8 cellular contexts compared by ENCODE assay signal in genomic region chr16:12801511-12802042, GRCh38. TPM values are rescaled to one million over a fixed set of nuclear protein-coding genes. Genes with fewer than 3 reads are reported as not detected.
A peak's percentile ranks its signal among the peaks of the same experiment; 100 is the strongest.
DNase-seq lines count a peak whose midpoint lies in the region; ATAC-seq and TF ChIP-seq lines count a peak whose summit lies in the region.

No MANE protein-coding gene starts in this region.

- TF ChIP-seq CTCF in Caco-2 (IDR thresholded peaks at IDR 0.05; ENCODE audit: insufficient read depth in 1 of 2, low read depth in 1 of 2, low read length in 1 of 2, severe bottlenecking in 1 of 2, unreplicated experiment in 1 of 2): no peak

- H3K4me3 ChIP-seq in Caco-2 (ENCODE audit: low read depth, low read length): no peak overlapping the region

- CTCF ChIA-PET in Caco-2 (lab: Charles Lee): no interaction called here
- CTCF ChIA-PET in HEK293T (lab: Yijun Ruan, JAX): no interaction called here

- intact Hi-C loops in Caco-2 (cut with micrococcal nuclease; ENCODE audit: unreplicated experiment): loop anchor here (5.0 kb wide), 1 partner anchor 189 kb away; no protein-coding TSS in a partner anchor

- no peaks in the 10 kb centered on the region for H3K36me3 ChIP-seq in Caco-2 (ENCODE audit: control insufficient read depth, insufficient read depth, low read length)

- peaks cover 11% of the 10 kb centered on the region for H3K4me1 Mint-ChIP-seq in Caco-2 (ENCODE audit: low read depth, unreplicated experiment)

- POLR2A ChIA-PET in Caco-2 (lab: Charles Lee) (no interaction called here), HEK293T (lab: Yijun Ruan, JAX) (no interaction called here)

- no peak overlapping the region for H3K27ac Mint-ChIP-seq in Caco-2 (ENCODE audit: unreplicated experiment)
- H3K27ac Mint-ChIP-seq in activated naive CD4-positive, alpha-beta T cell treated with anti-CD3 and anti-CD28 coated beads, Interleukin-2, amount 50 U/mL, for 72 hours: peak overlapping the region; percentile 91 to 94

- H3K9me3 Mint-ChIP-seq in Caco-2 (ENCODE audit: unreplicated experiment): no peaks in the 10 kb centered on the region
- H3K9me3 Mint-ChIP-seq in activated naive CD4-positive, alpha-beta T cell treated with anti-CD3 and anti-CD28 coated beads, Interleukin-2, amount 50 U/mL, for 72 hours: no peaks in the 10 kb centered on the region

- no TSS peak for BruUV-seq in Caco-2 (replicated peaks; lab: Mats Ljungman, UMichigan)

- H3K27me3 ChIP-seq in Caco-2 (replicated peaks; ENCODE audit: control insufficient read depth, insufficient read depth, low read length): no peaks in the 10 kb centered on the region

- H3K27me3 Mint-ChIP-seq in Caco-2 (ENCODE audit: insufficient read depth, unreplicated experiment): no peaks in the 10 kb centered on the region

- DNase-seq in Caco-2 (no peak), islet precursor cell (peak; percentile 56), HEK293T (ENCODE audit: extremely low spot score) (no peak)
- peak in 1 of 2 donors; percentile 20 for DNase-seq in activated naive CD4-positive, alpha-beta T cell treated with anti-CD3 and anti-CD28 coated beads, Interleukin-2, amount 50 U/mL, for 72 hours (ENCODE audit: low spot score in 2 of 2)
- no peak for DNase-seq in effector CD8-positive, alpha-beta T cell (lab: John Stamatoyannopoulos, UW)

- H3K4me3 Mint-ChIP-seq in Caco-2 (ENCODE audit: unreplicated experiment): peak overlapping the region; percentile 91

- H3K9me3 ChIP-seq in Caco-2: no peaks in the 10 kb centered on the region

- peaks cover 14% of the 10 kb centered on the region; the same call in 1 of the 2 replicates for H3K4me1 ChIP-seq in Caco-2

- peaks cover 5% of the 10 kb centered on the region for H3K36me3 Mint-ChIP-seq in Caco-2 (ENCODE audit: insufficient read depth, unreplicated experiment)
- peaks cover 5 to 16% of the 10 kb centered on the region in 2 donors for H3K36me3 Mint-ChIP-seq in activated naive CD4-positive, alpha-beta T cell treated with anti-CD3 and anti-CD28 coated beads, Interleukin-2, amount 50 U/mL, for 72 hours

- ATAC-seq in HG03378 (IDR thresholded peaks at IDR 0.05; ENCODE audit: unreplicated experiment) (peak; percentile 37), HG03097 (IDR thresholded peaks at IDR 0.05; ENCODE audit: low FRiP score, unreplicated experiment) (no peak), GM19397 (IDR thresholded peaks at IDR 0.05; ENCODE audit: unreplicated experiment) (no peak)
- ATAC-seq in activated naive CD4-positive, alpha-beta T cell treated with anti-CD3 and anti-CD28 coated beads, Interleukin-2, amount 50 U/mL, for 72 hours: peak in 1 of 2 donors; percentile 27

TF ChIP-seq in HEK293T, 16 proteins besides CTCF, POLR2A, EP300 and RAD21:
- no peak for TF ChIP-seq TARDBP (IDR thresholded peaks at IDR 0.05)
- TF ChIP-seq ARNT (IDR thresholded peaks at IDR 0.05): no peak
- no peak for TF ChIP-seq LEF1 (IDR thresholded peaks at IDR 0.05; ENCODE audit: borderline replicate concordance)
- no peak for TF ChIP-seq SP1 (IDR thresholded peaks at IDR 0.05)
- TF ChIP-seq HDGF (IDR thresholded peaks at IDR 0.05; ENCODE audit: borderline replicate concordance): no peak
- TF ChIP-seq PKNOX1 (IDR thresholded peaks at IDR 0.05): no peak
- no peak for TF ChIP-seq ZNF384 (IDR thresholded peaks at IDR 0.05)
- no peak for TF ChIP-seq L3MBTL2 (conservative IDR thresholded peaks at IDR 0.05)
- no peak for TF ChIP-seq ELF4 (IDR thresholded peaks at IDR 0.05)
- no peak for TF ChIP-seq NFRKB (IDR thresholded peaks at IDR 0.05)
- no peak for TF ChIP-seq CTBP1 (IDR thresholded peaks at IDR 0.05; ENCODE audit: borderline replicate concordance)
- TF ChIP-seq FOXA1 (IDR thresholded peaks at IDR 0.05): no peak
- no peak for TF ChIP-seq BHLHE40 (IDR thresholded peaks at IDR 0.05; ENCODE audit: borderline replicate concordance)
- no peak for TF ChIP-seq SUZ12 (IDR thresholded peaks at IDR 0.05)
- TF ChIP-seq FOXM1 (IDR thresholded peaks at IDR 0.05; ENCODE audit: borderline replicate concordance): no peak
- TF ChIP-seq FOXK2 (IDR thresholded peaks at IDR 0.05): no peak

RNA-seq across cellular contexts. Expression of gene CPPED1, which starts 2.1 kb away (rescaled TPM):
- 27.5 and 34.9 TPM in 2 replicates for total RNA-seq in Caco-2 (2022)
- total RNA-seq in activated naive CD4-positive, alpha-beta T cell treated with anti-CD3 and anti-CD28 coated beads, Interleukin-2, amount 50 U/mL, for 72 hours: 10 to 100 TPM; 11.6 to 16.4 TPM
